In the genomic region with DNA sequence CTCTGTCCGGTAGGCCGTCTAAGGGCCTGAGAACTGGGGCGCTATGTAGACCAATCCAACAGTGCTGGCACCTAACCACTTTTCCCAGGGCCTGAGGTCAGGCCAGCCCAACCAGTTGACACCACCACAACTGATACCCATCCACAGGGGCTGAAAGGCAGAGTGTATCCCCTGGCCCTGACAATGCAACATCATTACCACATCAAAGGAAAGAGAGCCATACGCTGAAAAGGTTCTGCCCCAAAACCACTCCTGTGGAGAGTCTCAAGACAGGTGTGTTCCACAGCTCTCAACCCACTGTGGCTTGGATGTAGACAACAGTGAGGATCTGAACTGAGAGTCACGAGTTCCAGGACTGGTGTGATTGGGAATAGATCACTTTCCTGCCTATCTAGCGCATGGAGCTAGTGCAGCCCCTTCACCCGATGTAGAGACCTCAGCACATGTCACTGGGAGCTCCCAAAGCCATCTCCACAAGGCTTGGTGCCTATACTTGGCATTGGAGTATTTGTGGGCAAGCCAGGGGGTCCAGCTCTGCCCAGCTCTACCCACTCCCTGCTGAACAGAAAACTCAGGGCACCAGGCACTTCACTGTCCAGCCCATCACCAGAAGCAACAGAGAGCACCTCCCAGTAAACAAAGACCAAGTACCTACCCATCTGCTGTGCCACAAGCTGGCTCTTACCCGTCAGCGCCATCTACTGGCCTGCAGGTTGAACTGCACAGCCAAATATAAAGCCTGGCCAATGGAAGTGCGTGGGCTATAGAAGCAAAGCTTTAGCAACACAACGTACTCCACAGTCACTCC, we compare ENCODE assay signal across 8 cellular contexts.
DNase-seq lines count a peak whose midpoint lies in the region; ATAC-seq, FAIRE-seq and TF ChIP-seq lines count a peak whose summit lies in the region.

No MANE protein-coding gene starts in this region.

- DNase-seq in CD14-positive monocyte (ENCODE audit: low spot score) = no peak
- DNase-seq in HFF-Myc (ENCODE audit: extremely low read depth, low read depth) = peak; percentile 22
- DNase-seq in NT2/D1 (ENCODE audit: low read depth, low spot score) = peak; percentile 78
- peak; percentile 19 for DNase-seq in activated T-helper 2 cell treated with anti-CD3 and anti-CD28 coated beads, Interferon-gamma antibody, Interleukin-2, Interleukin-4, amounts not matched to agents 10 μg/mL and 5 μg/mL and 100 μg/mL, durations not matched to agents 14 hours and 24 hours and 36 hours (ENCODE audit: low spot score)
- DNase-seq in iPS DF 19.7 (ENCODE audit: low read depth, low spot score) = peak; percentile 40
- DNase-seq in stimulated activated CD4-positive, alpha-beta T cell treated with anti-CD3 and anti-CD28 coated beads, Interleukin-15, amount 100 ng/mL, for 48 hours (ENCODE audit: low read depth in 2 of 2) = peak; percentile 10 to 17
- no peak for DNase-seq in HTR-8/SVneo (ENCODE audit: insufficient read length, low spot score)

- TF ChIP-seq CTCF in CD14-positive monocyte (IDR thresholded peaks at IDR 0.05) = peak; percentile 98
- peak; percentile 91 for TF ChIP-seq CTCF in HFF-Myc (IDR thresholded peaks at IDR 0.05; ENCODE audit: low read depth, low read length, missing control alignments)

- no peak overlapping the region for H3K9ac ChIP-seq in NT2/D1 (ENCODE audit: insufficient read length, low read depth)

- H3K27me3 Mint-ChIP-seq in CD14-positive monocyte (ENCODE audit: low read depth in 3 of 3) = peaks cover 0 to 5% (median 2%) of the 10 kb centered on the region in 3 donors
- no peaks in the 10 kb centered on the region for H3K27me3 Mint-ChIP-seq in activated T-helper 2 cell treated with anti-CD3 and anti-CD28 coated beads, Interferon-gamma antibody, Interleukin-2, Interleukin-4, amounts not matched to agents 10 μg/mL and 5 μg/mL and 100 μg/mL, durations not matched to agents 14 hours and 24 hours and 36 hours (ENCODE audit: low read depth)

- no peak for ATAC-seq in HG02938 (IDR thresholded peaks at IDR 0.05; ENCODE audit: unreplicated experiment)

- peaks cover 0 to 3% (median 0%) of the 10 kb centered on the region in 7 donors for H3K9me3 Mint-ChIP-seq in CD14-positive monocyte
- H3K9me3 Mint-ChIP-seq in activated T-helper 2 cell treated with anti-CD3 and anti-CD28 coated beads, Interferon-gamma antibody, Interleukin-2, Interleukin-4, amounts not matched to agents 10 μg/mL and 5 μg/mL and 100 μg/mL, durations not matched to agents 14 hours and 24 hours and 36 hours = no peaks in the 10 kb centered on the region

- H3K4me1 Mint-ChIP-seq in CD14-positive monocyte = no peaks in the 10 kb centered on the region
- no peaks in the 10 kb centered on the region for H3K4me1 Mint-ChIP-seq in activated T-helper 2 cell treated with anti-CD3 and anti-CD28 coated beads, Interferon-gamma antibody, Interleukin-2, Interleukin-4, amounts not matched to agents 10 μg/mL and 5 μg/mL and 100 μg/mL, durations not matched to agents 14 hours and 24 hours and 36 hours (ENCODE audit: low read depth)

- no peak overlapping the region for H3K27ac Mint-ChIP-seq in CD14-positive monocyte
- no peak overlapping the region for H3K27ac Mint-ChIP-seq in activated T-helper 2 cell treated with anti-CD3 and anti-CD28 coated beads, Interferon-gamma antibody, Interleukin-2, Interleukin-4, amounts not matched to agents 10 μg/mL and 5 μg/mL and 100 μg/mL, durations not matched to agents 14 hours and 24 hours and 36 hours

- no peak overlapping the region for H3K4me3 Mint-ChIP-seq in CD14-positive monocyte
- no peak overlapping the region for H3K4me3 Mint-ChIP-seq in activated T-helper 2 cell treated with anti-CD3 and anti-CD28 coated beads, Interferon-gamma antibody, Interleukin-2, Interleukin-4, amounts not matched to agents 10 μg/mL and 5 μg/mL and 100 μg/mL, durations not matched to agents 14 hours and 24 hours and 36 hours (ENCODE audit: low read depth)

- intact Hi-C loops in CD14-positive monocyte (cut with micrococcal nuclease) = loop anchor here (2.0 to 5.0 kb wide), 2 partner anchors 166 to 167 kb away; no protein-coding TSS in a partner anchor
- intact Hi-C loops in activated T-helper 2 cell treated with anti-CD3 and anti-CD28 coated beads, Interferon-gamma antibody, Interleukin-2, Interleukin-4, amounts not matched to agents 10 μg/mL and 5 μg/mL and 100 μg/mL, durations not matched to agents 14 hours and 24 hours and 36 hours (cut with micrococcal nuclease) = loop anchor here (1.0 kb wide), 1 partner anchor 167 kb away; no protein-coding TSS in a partner anchor

- H3K27me3 ChIP-seq in NT2/D1 (ENCODE audit: insufficient read depth, insufficient read length) = no peaks in the 10 kb centered on the region

- H3K4me1 ChIP-seq in NT2/D1 (ENCODE audit: insufficient read depth, insufficient read length) = peaks cover 10% of the 10 kb centered on the region

- H3K4me3 ChIP-seq in HFF-Myc (replicated peaks; ENCODE audit: low read depth, low read length) (no peak overlapping the region), NT2/D1 (ENCODE audit: insufficient read length, low read depth) (no peak overlapping the region)

- FAIRE-seq in HTR-8/SVneo (lab: Jason Lieb, UNC) = no peak

- H3K36me3 ChIP-seq in NT2/D1 (ENCODE audit: insufficient read depth, insufficient read length, low read length) = no peaks in the 10 kb centered on the region

- no peaks in the 10 kb centered on the region for H3K36me3 Mint-ChIP-seq in CD14-positive monocyte
- no peaks in the 10 kb centered on the region for H3K36me3 Mint-ChIP-seq in activated T-helper 2 cell treated with anti-CD3 and anti-CD28 coated beads, Interferon-gamma antibody, Interleukin-2, Interleukin-4, amounts not matched to agents 10 μg/mL and 5 μg/mL and 100 μg/mL, durations not matched to agents 14 hours and 24 hours and 36 hours (ENCODE audit: low read depth)

- H3K9me3 ChIP-seq in NT2/D1 (ENCODE audit: insufficient read depth, low read length) = no peaks in the 10 kb centered on the region

Comparison
In these comparisons a context has a peak if more than half of its experiments do, and no peak if none do; other contexts are left out.
1. DNase-seq: peak in HFF-Myc (single experiment), NT2/D1 (single experiment), activated T-helper 2 cell treated with anti-CD3 and anti-CD28 coated beads, Interferon-gamma antibody, Interleukin-2, Interleukin-4, amounts not matched to agents 10 μg/mL and 5 μg/mL and 100 μg/mL, durations not matched to agents 14 hours and 24 hours and 36 hours (single experiment), iPS DF 19.7 (single experiment) and stimulated activated CD4-positive, alpha-beta T cell treated with anti-CD3 and anti-CD28 coated beads, Interleukin-15, amount 100 ng/mL, for 48 hours (2 of 2); none in CD14-positive monocyte (single experiment) and HTR-8/SVneo (single experiment).